ENCODE assay signal across 17 cellular contexts in genomic region chrX:39809326-39809725, GRCh38.
DNase-seq lines count a peak whose midpoint lies in the region; ATAC-seq and TF ChIP-seq lines count a peak whose summit lies in the region.
"Had no signal": no experiment of that assay in that cellular context is flagged by ENCODE, and none has a peak within 500 bp of the region (broad histone marks: within the 10 kb centered on the region; RNA-seq: fewer than 3 reads in every experiment).

No MANE protein-coding gene starts in this region.

- H3K27ac ChIP-seq in breast epithelium (peak overlapping the region; percentile 60 to 65), Peyer's patch (no peak overlapping the region)

- DNase-seq in A172 (ENCODE audit: low spot score): peak; percentile 53
- peak; percentile 31 for DNase-seq in KBM-7
- DNase-seq in breast epithelium (ENCODE audit: low spot score in 2 of 2): no peak
- peak; percentile 81 for DNase-seq in kidney tubule cell (ENCODE audit: low spot score)
- DNase-seq in NCI-H524 (lab: John Stamatoyannopoulos, UW): no peak
- DNase-seq in Peyer's patch: no peak
- DNase-seq in BE2C: no peak
- DNase-seq: 8988T; activated CD4-positive, alpha-beta memory T cell treated with anti-CD3 and anti-CD28 coated beads for 36 hours; DMS 273 treated with DMSO at 0.1 percent for 48 hours; GOT3; NCI-H1048; NCI-H226; stimulated activated CD4-positive, alpha-beta T cell treated with anti-CD3 and anti-CD28 coated beads, Interleukin-12 subunit alpha, Interleukin-12 subunit beta, amount 100 ng/mL, for 4 hours had no signal

- intact Hi-C loops in breast epithelium (cut with DNase I; ENCODE audit: low total_unique reads): no loop called here

- H3K4me3 ChIP-seq in breast epithelium: no peak overlapping the region
- no peak overlapping the region for H3K4me3 ChIP-seq in Peyer's patch
- no peak overlapping the region for H3K4me3 ChIP-seq in BE2C (ENCODE audit: low read depth, low read length)
- H3K4me3 ChIP-seq: gastroesophageal sphincter, GM12878 had no signal

- no peaks in the 10 kb centered on the region for H3K9me3 ChIP-seq in breast epithelium
- H3K9me3 ChIP-seq in Peyer's patch: no peaks in the 10 kb centered on the region
- H3K9me3 ChIP-seq in BE2C: no peaks in the 10 kb centered on the region
- H3K9me3 ChIP-seq: gastroesophageal sphincter had no signal

- TF ChIP-seq POLR2A in breast epithelium (IDR thresholded peaks at IDR 0.05) (no peak), Peyer's patch (IDR thresholded peaks at IDR 0.05) (no peak)

- in situ Hi-C loops in KBM-7 (cut with MboI; ENCODE audit: low pct_unique_long_range_greater_than_20kb, low sequenced_read_pairs): no loop called here

- H3K27me3 ChIP-seq in breast epithelium: peaks cover 0 to 60% of the 10 kb centered on the region in 2 donors
- H3K27me3 ChIP-seq in Peyer's patch: no peaks in the 10 kb centered on the region
- H3K27me3 ChIP-seq in BE2C: no peaks in the 10 kb centered on the region
- H3K27me3 ChIP-seq: gastroesophageal sphincter had no signal

- no peak for TF ChIP-seq CTCF in breast epithelium (IDR thresholded peaks at IDR 0.05)
- no peak for TF ChIP-seq CTCF in Peyer's patch (IDR thresholded peaks at IDR 0.05)
- TF ChIP-seq CTCF in BE2C (IDR thresholded peaks at IDR 0.05; ENCODE audit: low read depth, low read length): no peak

- no peak for ATAC-seq in esophagus mucosa
- ATAC-seq: gastroesophageal sphincter, GM12878 had no signal

- H3K36me3 ChIP-seq in breast epithelium (no peaks in the 10 kb centered on the region), Peyer's patch (no peaks in the 10 kb centered on the region), BE2C (no peaks in the 10 kb centered on the region)
- H3K36me3 ChIP-seq: gastroesophageal sphincter had no signal

- no peaks in the 10 kb centered on the region for H3K4me1 ChIP-seq in breast epithelium
- no peaks in the 10 kb centered on the region for H3K4me1 ChIP-seq in Peyer's patch
- H3K4me1 ChIP-seq in BE2C: peaks cover 14% of the 10 kb centered on the region

Comparison
In these comparisons a context has a peak if more than half of its experiments do, and no peak if none do; other contexts are left out.
1. DNase-seq: peak in A172 (single experiment), KBM-7 (single experiment) and kidney tubule cell (single experiment); none in breast epithelium (0 of 2), NCI-H524 (0 of 2), Peyer's patch (0 of 3) and BE2C (single experiment).
2. H3K27ac ChIP-seq: peak in breast epithelium (2 of 2); none in Peyer's patch (0 of 4).